1 cellular context compared by ENCODE assay signal in genomic region chr4:142697303-142697702, GRCh38.
TF ChIP-seq lines count a peak whose summit lies in the region.

No MANE protein-coding gene starts in this region.

TF ChIP-seq in HEK293, 187 proteins besides CTCF, POLR2A, EP300 and RAD21 (continued from another document):
- TF ChIP-seq, protein P1, sequence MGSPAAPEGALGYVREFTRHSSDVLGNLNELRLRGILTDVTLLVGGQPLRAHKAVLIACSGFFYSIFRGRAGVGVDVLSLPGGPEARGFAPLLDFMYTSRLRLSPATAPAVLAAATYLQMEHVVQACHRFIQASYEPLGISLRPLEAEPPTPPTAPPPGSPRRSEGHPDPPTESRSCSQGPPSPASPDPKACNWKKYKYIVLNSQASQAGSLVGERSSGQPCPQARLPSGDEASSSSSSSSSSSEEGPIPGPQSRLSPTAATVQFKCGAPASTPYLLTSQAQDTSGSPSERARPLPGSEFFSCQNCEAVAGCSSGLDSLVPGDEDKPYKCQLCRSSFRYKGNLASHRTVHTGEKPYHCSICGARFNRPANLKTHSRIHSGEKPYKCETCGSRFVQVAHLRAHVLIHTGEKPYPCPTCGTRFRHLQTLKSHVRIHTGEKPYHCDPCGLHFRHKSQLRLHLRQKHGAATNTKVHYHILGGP (tag by site-specific recombination; IDR thresholded peaks at IDR 0.05): peak; percentile 47; the same call in 1 of the 2 replicates
- TF ChIP-seq FEZF1 (tag by site-specific recombination; IDR thresholded peaks at IDR 0.05): peak; percentile 75
- peak; percentile 90 for TF ChIP-seq ZNF843 (tag by site-specific recombination; IDR thresholded peaks at IDR 0.05)
- TF ChIP-seq IKZF3 (tag by site-specific recombination; IDR thresholded peaks at IDR 0.05): peak; percentile 69; the same call in 1 of the 2 replicates
- TF ChIP-seq OSR2 (tag by site-specific recombination; IDR thresholded peaks at IDR 0.05): peak; percentile 84
- TF ChIP-seq ZNF596 (tag by site-specific recombination; IDR thresholded peaks at IDR 0.05): 0 out of 2 replicates have a peak, but pooled peaks have one; percentile 34
- no peak for TF ChIP-seq ZNF701 (tag by site-specific recombination; IDR thresholded peaks at IDR 0.05)
- TF ChIP-seq, protein P2, sequence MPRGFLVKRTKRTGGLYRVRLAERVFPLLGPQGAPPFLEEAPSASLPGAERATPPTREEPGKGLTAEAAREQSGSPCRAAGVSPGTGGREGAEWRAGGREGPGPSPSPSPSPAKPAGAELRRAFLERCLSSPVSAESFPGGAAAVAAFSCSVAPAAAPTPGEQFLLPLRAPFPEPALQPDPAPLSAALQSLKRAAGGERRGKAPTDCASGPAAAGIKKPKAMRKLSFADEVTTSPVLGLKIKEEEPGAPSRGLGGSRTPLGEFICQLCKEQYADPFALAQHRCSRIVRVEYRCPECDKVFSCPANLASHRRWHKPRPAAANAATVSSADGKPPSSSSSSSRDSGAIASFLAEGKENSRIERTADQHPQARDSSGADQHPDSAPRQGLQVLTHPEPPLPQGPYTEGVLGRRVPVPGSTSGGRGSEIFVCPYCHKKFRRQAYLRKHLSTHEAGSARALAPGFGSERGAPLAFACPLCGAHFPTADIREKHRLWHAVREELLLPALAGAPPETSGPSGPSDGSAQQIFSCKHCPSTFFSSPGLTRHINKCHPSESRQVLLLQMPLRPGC (tag by site-specific recombination; IDR thresholded peaks at IDR 0.05): peak; percentile 57; the same call in 1 of the 2 replicates
- TF ChIP-seq ZNF660 (tag by site-specific recombination; IDR thresholded peaks at IDR 0.05): no peak
- TF ChIP-seq, protein P3, sequence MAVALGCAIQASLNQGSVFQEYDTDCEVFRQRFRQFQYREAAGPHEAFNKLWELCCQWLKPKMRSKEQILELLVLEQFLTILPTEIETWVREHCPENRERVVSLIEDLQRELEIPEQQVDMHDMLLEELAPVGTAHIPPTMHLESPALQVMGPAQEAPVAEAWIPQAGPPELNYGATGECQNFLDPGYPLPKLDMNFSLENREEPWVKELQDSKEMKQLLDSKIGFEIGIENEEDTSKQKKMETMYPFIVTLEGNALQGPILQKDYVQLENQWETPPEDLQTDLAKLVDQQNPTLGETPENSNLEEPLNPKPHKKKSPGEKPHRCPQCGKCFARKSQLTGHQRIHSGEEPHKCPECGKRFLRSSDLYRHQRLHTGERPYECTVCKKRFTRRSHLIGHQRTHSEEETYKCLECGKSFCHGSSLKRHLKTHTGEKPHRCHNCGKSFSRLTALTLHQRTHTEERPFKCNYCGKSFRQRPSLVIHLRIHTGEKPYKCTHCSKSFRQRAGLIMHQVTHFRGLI (tag by site-specific recombination; IDR thresholded peaks at IDR 0.05): peak; percentile 65; the same call in 1 of the 2 replicates
- TF ChIP-seq GLIS1 (tag by site-specific recombination; IDR thresholded peaks at IDR 0.05): no peak
- peak; percentile 63; the same call in 1 of the 2 replicates for TF ChIP-seq ZSCAN30 (tag by site-specific recombination; IDR thresholded peaks at IDR 0.05)
- TF ChIP-seq, protein P4, sequence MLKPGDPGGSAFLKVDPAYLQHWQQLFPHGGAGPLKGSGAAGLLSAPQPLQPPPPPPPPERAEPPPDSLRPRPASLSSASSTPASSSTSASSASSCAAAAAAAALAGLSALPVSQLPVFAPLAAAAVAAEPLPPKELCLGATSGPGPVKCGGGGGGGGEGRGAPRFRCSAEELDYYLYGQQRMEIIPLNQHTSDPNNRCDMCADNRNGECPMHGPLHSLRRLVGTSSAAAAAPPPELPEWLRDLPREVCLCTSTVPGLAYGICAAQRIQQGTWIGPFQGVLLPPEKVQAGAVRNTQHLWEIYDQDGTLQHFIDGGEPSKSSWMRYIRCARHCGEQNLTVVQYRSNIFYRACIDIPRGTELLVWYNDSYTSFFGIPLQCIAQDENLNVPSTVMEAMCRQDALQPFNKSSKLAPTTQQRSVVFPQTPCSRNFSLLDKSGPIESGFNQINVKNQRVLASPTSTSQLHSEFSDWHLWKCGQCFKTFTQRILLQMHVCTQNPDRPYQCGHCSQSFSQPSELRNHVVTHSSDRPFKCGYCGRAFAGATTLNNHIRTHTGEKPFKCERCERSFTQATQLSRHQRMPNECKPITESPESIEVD (tag by site-specific recombination; IDR thresholded peaks at IDR 0.05): peak; percentile 90
- TF ChIP-seq ZNF610 (tag by site-specific recombination; IDR thresholded peaks at IDR 0.05; ENCODE audit: borderline replicate concordance): no peak
- peak; percentile 60; the same call in 1 of the 2 replicates for TF ChIP-seq TSHZ1 (tag by site-specific recombination; IDR thresholded peaks at IDR 0.05; ENCODE audit: borderline replicate concordance)
- TF ChIP-seq ZBTB8A (tag by site-specific recombination; IDR thresholded peaks at IDR 0.05): peak; percentile 25
- TF ChIP-seq ZNF692 (tag by site-specific recombination; IDR thresholded peaks at IDR 0.05): no peak
- TF ChIP-seq ZNF626 (tag by site-specific recombination; IDR thresholded peaks at IDR 0.05): 0 out of 2 replicates have a peak, but pooled peaks have one; percentile 28
- TF ChIP-seq, protein P5, sequence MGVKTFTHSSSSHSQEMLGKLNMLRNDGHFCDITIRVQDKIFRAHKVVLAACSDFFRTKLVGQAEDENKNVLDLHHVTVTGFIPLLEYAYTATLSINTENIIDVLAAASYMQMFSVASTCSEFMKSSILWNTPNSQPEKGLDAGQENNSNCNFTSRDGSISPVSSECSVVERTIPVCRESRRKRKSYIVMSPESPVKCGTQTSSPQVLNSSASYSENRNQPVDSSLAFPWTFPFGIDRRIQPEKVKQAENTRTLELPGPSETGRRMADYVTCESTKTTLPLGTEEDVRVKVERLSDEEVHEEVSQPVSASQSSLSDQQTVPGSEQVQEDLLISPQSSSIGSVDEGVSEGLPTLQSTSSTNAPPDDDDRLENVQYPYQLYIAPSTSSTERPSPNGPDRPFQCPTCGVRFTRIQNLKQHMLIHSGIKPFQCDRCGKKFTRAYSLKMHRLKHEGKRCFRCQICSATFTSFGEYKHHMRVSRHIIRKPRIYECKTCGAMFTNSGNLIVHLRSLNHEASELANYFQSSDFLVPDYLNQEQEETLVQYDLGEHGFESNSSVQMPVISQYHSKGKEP (tag by site-specific recombination; IDR thresholded peaks at IDR 0.05): peak; percentile 51; the same call in 1 of the 2 replicates
- TF ChIP-seq ZNF24 (tag by site-specific recombination; IDR thresholded peaks at IDR 0.05): no peak
- peak; percentile 69; the same call in 1 of the 2 replicates for TF ChIP-seq OVOL3 (tag by site-specific recombination; IDR thresholded peaks at IDR 0.05)
- TF ChIP-seq SCRT1 (tag by site-specific recombination; IDR thresholded peaks at IDR 0.05; ENCODE audit: borderline replicate concordance): 0 out of 2 replicates have a peak, but pooled peaks have one; percentile 36
- TF ChIP-seq BCL11B (tag by site-specific recombination; IDR thresholded peaks at IDR 0.05; ENCODE audit: low read depth): no peak
- no peak for TF ChIP-seq ZNF560 (tag by site-specific recombination; IDR thresholded peaks at IDR 0.05; ENCODE audit: borderline replicate concordance)
- TF ChIP-seq ZSCAN4 (tag by site-specific recombination; IDR thresholded peaks at IDR 0.05): no peak
- TF ChIP-seq ZEB2 (tag by site-specific recombination; IDR thresholded peaks at IDR 0.05): no peak
- peak; percentile 58; the same call in 1 of the 2 replicates for TF ChIP-seq BCL11A (tag by site-specific recombination; IDR thresholded peaks at IDR 0.05; ENCODE audit: low read depth)
- TF ChIP-seq ZNF26 (tag by site-specific recombination; IDR thresholded peaks at IDR 0.05): no peak
- 0 out of 2 replicates have a peak, but pooled peaks have one; percentile 21 for TF ChIP-seq ZNF629 (tag by site-specific recombination; IDR thresholded peaks at IDR 0.05)
- TF ChIP-seq GLI2 (tag by site-specific recombination; IDR thresholded peaks at IDR 0.05; ENCODE audit: borderline replicate concordance, low read depth): 0 out of 2 replicates have a peak, but pooled peaks have one; percentile 38
- no peak for TF ChIP-seq ZNF366 (tag by site-specific recombination; conservative IDR thresholded peaks at IDR 0.05)
- no peak for TF ChIP-seq ZNF529 (tag by site-specific recombination; IDR thresholded peaks at IDR 0.05; ENCODE audit: insufficient replicate concordance)
- TF ChIP-seq ZNF521 (tag by site-specific recombination; IDR thresholded peaks at IDR 0.05): no peak
- TF ChIP-seq AEBP2 (tag by site-specific recombination; IDR thresholded peaks at IDR 0.05; ENCODE audit: borderline replicate concordance): no peak
- TF ChIP-seq, protein P6, sequence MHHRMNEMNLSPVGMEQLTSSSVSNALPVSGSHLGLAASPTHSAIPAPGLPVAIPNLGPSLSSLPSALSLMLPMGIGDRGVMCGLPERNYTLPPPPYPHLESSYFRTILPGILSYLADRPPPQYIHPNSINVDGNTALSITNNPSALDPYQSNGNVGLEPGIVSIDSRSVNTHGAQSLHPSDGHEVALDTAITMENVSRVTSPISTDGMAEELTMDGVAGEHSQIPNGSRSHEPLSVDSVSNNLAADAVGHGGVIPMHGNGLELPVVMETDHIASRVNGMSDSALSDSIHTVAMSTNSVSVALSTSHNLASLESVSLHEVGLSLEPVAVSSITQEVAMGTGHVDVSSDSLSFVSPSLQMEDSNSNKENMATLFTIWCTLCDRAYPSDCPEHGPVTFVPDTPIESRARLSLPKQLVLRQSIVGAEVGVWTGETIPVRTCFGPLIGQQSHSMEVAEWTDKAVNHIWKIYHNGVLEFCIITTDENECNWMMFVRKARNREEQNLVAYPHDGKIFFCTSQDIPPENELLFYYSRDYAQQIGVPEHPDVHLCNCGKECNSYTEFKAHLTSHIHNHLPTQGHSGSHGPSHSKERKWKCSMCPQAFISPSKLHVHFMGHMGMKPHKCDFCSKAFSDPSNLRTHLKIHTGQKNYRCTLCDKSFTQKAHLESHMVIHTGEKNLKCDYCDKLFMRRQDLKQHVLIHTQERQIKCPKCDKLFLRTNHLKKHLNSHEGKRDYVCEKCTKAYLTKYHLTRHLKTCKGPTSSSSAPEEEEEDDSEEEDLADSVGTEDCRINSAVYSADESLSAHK (tag by site-specific recombination; IDR thresholded peaks at IDR 0.05): peak; percentile 59; the same call in 1 of the 2 replicates
